In the genomic region with DNA sequence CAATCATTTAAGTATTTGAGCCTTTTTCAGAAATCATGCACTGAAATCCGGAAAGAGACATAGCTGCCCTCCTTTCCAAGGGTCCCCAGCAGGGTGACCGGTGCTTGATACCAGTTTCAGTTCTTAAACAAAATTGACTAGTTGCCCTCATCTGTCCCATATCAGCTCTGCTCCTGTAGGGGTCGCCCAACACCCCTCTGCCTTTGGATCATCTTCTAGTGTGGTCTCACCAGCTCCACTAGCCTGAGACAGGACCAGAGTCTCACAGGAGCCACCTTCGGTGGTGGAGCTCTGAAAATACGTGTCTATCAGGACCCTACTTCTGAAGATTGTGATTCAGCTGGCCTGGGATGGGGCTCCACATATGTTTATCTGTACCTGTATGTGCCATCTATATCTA, we compare ENCODE assay signal across 9 cellular contexts.
DNase-seq lines count a peak whose midpoint lies in the region; ATAC-seq and TF ChIP-seq lines count a peak whose summit lies in the region.
"Had no signal": no experiment of that assay in that cellular context is flagged by ENCODE, and none has a peak within 500 bp of the region (broad histone marks: within the 10 kb centered on the region; RNA-seq: fewer than 3 reads in every experiment).

No MANE protein-coding gene starts in this region.

- H3K4me3 ChIP-seq in AG04450 (ENCODE audit: low read depth, low read length), result no peak overlapping the region
- H3K4me3 ChIP-seq in GM12875 (ENCODE audit: low read depth, low read length), result no peak overlapping the region
- H3K4me3 ChIP-seq in OCI-LY3 (ENCODE audit: low read length), result no peak overlapping the region
- H3K4me3 ChIP-seq in fibroblast of villous mesenchyme (ENCODE audit: low read depth, low read length), result no peak overlapping the region

- no peak for ATAC-seq in GM18909 (IDR thresholded peaks at IDR 0.05; ENCODE audit: poor library complexity, unreplicated experiment)
- no peak for ATAC-seq in HG03097 (IDR thresholded peaks at IDR 0.05; ENCODE audit: low FRiP score, unreplicated experiment)

- no peak overlapping the region for H3K9ac ChIP-seq in OCI-LY3 (ENCODE audit: low read length)

- peak; percentile 41 for TF ChIP-seq CTCF in AG04450 (IDR thresholded peaks at IDR 0.05; ENCODE audit: low read depth, low read length)
- peak; percentile 52; the same call in 1 of the 2 replicates for TF ChIP-seq CTCF in GM12875 (IDR thresholded peaks at IDR 0.05; ENCODE audit: borderline replicate concordance, insufficient read depth, low read depth, low read length)
- peak; percentile 62 for TF ChIP-seq CTCF in OCI-LY3 (IDR thresholded peaks at IDR 0.05; ENCODE audit: low read depth, low read length)
- TF ChIP-seq CTCF in fibroblast of villous mesenchyme (IDR thresholded peaks at IDR 0.05; ENCODE audit: insufficient read depth, low read depth, low read length), result peak; percentile 53

- H3K36me3 ChIP-seq in OCI-LY3 (replicated peaks; ENCODE audit: low read depth, low read length), result no peaks in the 10 kb centered on the region

- peaks cover 4% of the 10 kb centered on the region; the same call in 1 of the 2 replicates for H3K4me1 ChIP-seq in OCI-LY3 (ENCODE audit: low read length)

- no peak overlapping the region for H2AFZ ChIP-seq in OCI-LY3 (ENCODE audit: low read depth, low read length)

- no peaks in the 10 kb centered on the region for H3K79me2 ChIP-seq in OCI-LY3 (ENCODE audit: low read length)

- CTCF ChIA-PET in AG04450 (lab: Charles Lee), result interaction anchor here (0.7 to 1.1 kb wide), 2 partner anchors 11 to 428 kb away, joined by 3 read pairs; a partner anchor contains a TSS

- H3K9me3 ChIP-seq in AG04450 (ENCODE audit: control insufficient read depth, insufficient read depth, low read length) (no peaks in the 10 kb centered on the region), OCI-LY3 (ENCODE audit: insufficient read depth, low read length) (no peaks in the 10 kb centered on the region)

- no peak overlapping the region for H3K4me2 ChIP-seq in OCI-LY3 (ENCODE audit: low read length)

- no peaks in the 10 kb centered on the region for H4K20me1 ChIP-seq in OCI-LY3 (ENCODE audit: insufficient read depth, low read length)

- POLR2A ChIA-PET in AG04450 (lab: Yijun Ruan, JAX), result no interaction called here

- H3K27ac ChIP-seq in AG04450 (ENCODE audit: low read depth, low read length) (no peak overlapping the region), OCI-LY3 (ENCODE audit: low read length) (no peak overlapping the region)
- H3K27ac ChIP-seq: VCaP had no signal

- DNase-seq in AG04450 (ENCODE audit: low read depth, low spot score) (no peak), fibroblast of villous mesenchyme (ENCODE audit: low read depth) (peak; percentile 42)
- no peak for DNase-seq in activated CD8-positive, alpha-beta memory T cell treated with anti-CD3 and anti-CD28 coated beads for 24 hours
- no peak for DNase-seq in activated T-cell treated with anti-CD3 and anti-CD28 coated beads, Interleukin-2, amount 50 U/mL, for 48 hours

- H3K27me3 ChIP-seq in AG04450 (ENCODE audit: control insufficient read depth, insufficient read depth, low read length) (no peaks in the 10 kb centered on the region), OCI-LY3 (ENCODE audit: low read depth, low read length) (no peaks in the 10 kb centered on the region)
